ENCODE assay signal across 29 cellular contexts in genomic region chr19:36847968-36848367, GRCh38. TPM values are rescaled to one million over a fixed set of nuclear protein-coding genes. Genes with fewer than 3 reads are reported as not detected.
A peak's percentile ranks its signal among the peaks of the same experiment; 100 is the strongest.
DNase-seq lines count a peak whose midpoint lies in the region; ATAC-seq, FAIRE-seq and TF ChIP-seq lines count a peak whose summit lies in the region.
"Had no signal": no experiment of that assay in that cellular context is flagged by ENCODE, and none has a peak within 500 bp of the region (broad histone marks: within the 10 kb centered on the region; RNA-seq: fewer than 3 reads in every experiment).

No MANE protein-coding gene starts in this region.

- H3K36me3 Mint-ChIP-seq in T-helper 1 cell treated with Interleukin-12 subunit alpha and Interleukin-12 subunit beta and Interleukin-4 antibody, amounts not matched to agents 30 μg/mL and 1 μg/mL, for 36 hours (ENCODE audit: low read depth), result peaks cover 30% of the 10 kb centered on the region
- H3K36me3 Mint-ChIP-seq in CD8-positive, alpha-beta memory T cell, result peaks cover 9 to 28% (median 21%) of the 10 kb centered on the region in 3 donors
- H3K36me3 Mint-ChIP-seq in progenitor cell of endocrine pancreas (ENCODE audit: insufficient read depth), result peaks cover 23% of the 10 kb centered on the region

- H3K4me3 ChIP-seq in CD8-positive, alpha-beta memory T cell (ENCODE audit: low read length), result no peak overlapping the region
- H3K4me3 ChIP-seq in GM12878 (no peak overlapping the region), stomach (no peak overlapping the region)
- H3K4me3 ChIP-seq: GM23248, testis had no signal

- peaks cover 4% of the 10 kb centered on the region for H3K4me1 Mint-ChIP-seq in T-helper 1 cell treated with Interleukin-12 subunit alpha and Interleukin-12 subunit beta and Interleukin-4 antibody, amounts not matched to agents 30 μg/mL and 1 μg/mL, for 36 hours (ENCODE audit: low read depth)
- H3K4me1 Mint-ChIP-seq in CD8-positive, alpha-beta memory T cell, result peaks cover 13 to 20% (median 15%) of the 10 kb centered on the region in 3 donors
- peaks cover 2% of the 10 kb centered on the region for H3K4me1 Mint-ChIP-seq in progenitor cell of endocrine pancreas (ENCODE audit: low read depth)

- WGBS in GM12878 (ENCODE audit: insufficient coverage, insufficient replicate concordance, low lambda C conversion rate, missing lambda C conversion rate), result 0% methylated on average over 1 of the region's 1 CpG
- 67 to 83% (median 81%) methylated on average over 1 of the region's 1 CpG for WGBS in stomach, 5 donors

- RAD21 ChIA-PET in GM12878 (lab: Charles Lee; ENCODE audit: unreplicated experiment), result no interaction called here

- BruUV-seq in GM12878 (replicated peaks; lab: Mats Ljungman, UMichigan), result no TSS peak

- peaks cover 5% of the 10 kb centered on the region for H3K79me2 ChIP-seq in GM12878 (ENCODE audit: control insufficient read depth, insufficient read depth, low read length)

- no peak for ATAC-seq in GM12878

- no peak overlapping the region for H2AFZ ChIP-seq in GM12878 (ENCODE audit: control insufficient read depth, low read depth, low read length)
- H2AFZ ChIP-seq: GM23248 had no signal

- in situ Hi-C loops in GM12878 (cut with MboI), result no loop called here

- no peak for TF ChIP-seq RAD21 in GM12878 (IDR thresholded peaks at IDR 0.05; ENCODE audit: insufficient read depth, low read depth, low read length)

- H3K4me3 Mint-ChIP-seq in T-helper 1 cell treated with Interleukin-12 subunit alpha and Interleukin-12 subunit beta and Interleukin-4 antibody, amounts not matched to agents 30 μg/mL and 1 μg/mL, for 36 hours, result no peak overlapping the region
- H3K4me3 Mint-ChIP-seq in CD8-positive, alpha-beta memory T cell, result peak overlapping the region in 4 of 7 donors; percentile 74 to 84 (median 80)
- H3K4me3 Mint-ChIP-seq in progenitor cell of endocrine pancreas (ENCODE audit: low read depth), result peak overlapping the region; percentile 73
- H3K4me3 Mint-ChIP-seq: endodermal cell had no signal

- no peaks in the 10 kb centered on the region for H3K36me3 ChIP-seq in CD8-positive, alpha-beta memory T cell (ENCODE audit: insufficient read depth, low read length)
- no peaks in the 10 kb centered on the region for H3K36me3 ChIP-seq in GM12878 (ENCODE audit: control insufficient read depth in 2 of 2, insufficient read depth in 2 of 2, low read length in 1 of 2)
- peaks cover 9 to 36% (median 24%) of the 10 kb centered on the region in 4 donors for H3K36me3 ChIP-seq in stomach
- H3K36me3 ChIP-seq: WERI-Rb-1 had no signal

- intact Hi-C loops in GM12878 (cut with micrococcal nuclease; ENCODE audit: unreplicated experiment) (loop anchor here (2.0 kb wide), 1 partner anchor 75 kb away; the partner anchor contains the start of gene ZNF850), stomach (cut with DNase I; ENCODE audit: low total_unique reads) (loop anchor here (10.0 kb wide), 1 partner anchor 477 kb away; no protein-coding TSS in a partner anchor)

- no peak for FAIRE-seq in GM12878 (lab: Jason Lieb, UNC)
- FAIRE-seq: GM18507, small intestine had no signal

- no peak overlapping the region for H3K4me2 ChIP-seq in GM12878 (ENCODE audit: control insufficient read depth, insufficient read depth)

- H3K9me3 ChIP-seq in CD8-positive, alpha-beta memory T cell (ENCODE audit: low read length), result no peaks in the 10 kb centered on the region
- H3K9me3 ChIP-seq in GM12878 (replicated peaks; ENCODE audit: control insufficient read depth, insufficient read depth, low read length) (peaks cover 7% of the 10 kb centered on the region; the same call in 2 of the 3 replicates), stomach (peaks cover 0 to 28% (median 10%) of the 10 kb centered on the region in 4 donors)
- H3K9me3 ChIP-seq: testis had no signal

- H3K27ac Mint-ChIP-seq in T-helper 1 cell treated with Interleukin-12 subunit alpha and Interleukin-12 subunit beta and Interleukin-4 antibody, amounts not matched to agents 30 μg/mL and 1 μg/mL, for 36 hours, result peak overlapping the region; percentile 87
- H3K27ac Mint-ChIP-seq in CD8-positive, alpha-beta memory T cell, result peak overlapping the region in 5 of 8 donors; percentile 70 to 95 (median 95)
- H3K27ac Mint-ChIP-seq in progenitor cell of endocrine pancreas, result no peak overlapping the region
- H3K27ac Mint-ChIP-seq: endodermal cell had no signal

- H3K27me3 ChIP-seq in CD8-positive, alpha-beta memory T cell (ENCODE audit: insufficient read depth, low read length, poor library complexity, severe bottlenecking), result no peaks in the 10 kb centered on the region
- H3K27me3 ChIP-seq in GM12878 (replicated peaks in 1 of 2; ENCODE audit: control insufficient read depth in 2 of 2, insufficient read depth in 2 of 2, low read length in 1 of 2) (no peaks in the 10 kb centered on the region), stomach (no peaks in the 10 kb centered on the region)
- H3K27me3 ChIP-seq: testis had no signal

- CTCF ChIA-PET in CD8-positive, alpha-beta memory T cell (lab: Charles Lee), result no interaction called here
- CTCF ChIA-PET in GM12878 (lab: Yijun Ruan, JAX), result no interaction called here

- TF ChIP-seq EP300 in GM12878 (IDR thresholded peaks at IDR 0.05; ENCODE audit: borderline replicate concordance in 1 of 2, control insufficient read depth in 1 of 2, low read depth in 2 of 2, low read length in 2 of 2), result peak in 1 of 2 experiments; percentile 24; a peak in 1 of 4 replicates
- TF ChIP-seq EP300 in stomach (IDR thresholded peaks at IDR 0.05), result no peak

- peaks cover 24% of the 10 kb centered on the region for H3K9me3 Mint-ChIP-seq in T-helper 1 cell treated with Interleukin-12 subunit alpha and Interleukin-12 subunit beta and Interleukin-4 antibody, amounts not matched to agents 30 μg/mL and 1 μg/mL, for 36 hours
- peaks cover 0 to 4% (median 2%) of the 10 kb centered on the region in 5 donors for H3K9me3 Mint-ChIP-seq in CD8-positive, alpha-beta memory T cell
- peaks cover 3% of the 10 kb centered on the region for H3K9me3 Mint-ChIP-seq in progenitor cell of endocrine pancreas (ENCODE audit: low read depth)

- H3K4me1 ChIP-seq in CD8-positive, alpha-beta memory T cell (ENCODE audit: insufficient read depth, low read length), result peaks cover 18% of the 10 kb centered on the region
- H3K4me1 ChIP-seq in GM12878 (ENCODE audit: control insufficient read depth, insufficient read depth, low read length) (peaks cover 4% of the 10 kb centered on the region; the same call in 1 of the 2 replicates), stomach (peaks cover 12 to 36% (median 21%) of the 10 kb centered on the region in 4 donors)

- DNase-seq in T-helper 1 cell, result no peak
- no peak for DNase-seq in CD8-positive, alpha-beta memory T cell
- DNase-seq in GM12878 (ENCODE audit: low read depth, low spot score), result peak; percentile 30
- no peak for DNase-seq in progenitor cell of endocrine pancreas (ENCODE audit: low spot score, unreplicated experiment)
- DNase-seq in stomach, result no peak
- DNase-seq in NCI-H524 (lab: John Stamatoyannopoulos, UW), result no peak
- DNase-seq in SW480 (ENCODE audit: low spot score), result no peak
- DNase-seq: activated CD4-positive, alpha-beta T cell treated with anti-CD3 and anti-CD28 coated beads, Interleukin-2, amount 50 U/mL, for 4 hours; amygdala; cortex of kidney; DMS153; endodermal cell; GM23248; IMR-90; islet precursor cell; mammary epithelial cell; NCI-H1105; NCI-H2029; NCI-H226; NCI-H748 treated with DMSO at 0.1 percent for 48 hours; RPMI8226; small intestine; stimulated activated CD4-positive, alpha-beta T cell treated with anti-CD3 and anti-CD28 coated beads, Interleukin-1b, Interleukin-23, amount 100 ng/mL, for 48 hours; T-helper 9 cell; testis; WERI-Rb-1 had no signal

- TF ChIP-seq CTCF in GM12878 (IDR thresholded peaks at IDR 0.05 in 2 of 3, conservative IDR thresholded peaks at IDR 0.05 in 1 of 3; ENCODE audit: control insufficient read depth in 2 of 3, extremely low read depth in 1 of 3, insufficient read depth in 1 of 3, low read depth in 3 of 3, low read length in 3 of 3) (no peak), progenitor cell of endocrine pancreas (IDR thresholded peaks at IDR 0.05; ENCODE audit: unreplicated experiment) (no peak), stomach (IDR thresholded peaks at IDR 0.05) (no peak)

- no peaks in the 10 kb centered on the region for H3K27me3 Mint-ChIP-seq in T-helper 1 cell treated with Interleukin-12 subunit alpha and Interleukin-12 subunit beta and Interleukin-4 antibody, amounts not matched to agents 30 μg/mL and 1 μg/mL, for 36 hours (ENCODE audit: low read depth)
- H3K27me3 Mint-ChIP-seq in CD8-positive, alpha-beta memory T cell, result no peaks in the 10 kb centered on the region
- H3K27me3 Mint-ChIP-seq in progenitor cell of endocrine pancreas, result no peaks in the 10 kb centered on the region

- SMC1A ChIA-PET in GM12878 (lab: Charles Lee; ENCODE audit: uncharacterized antibody, unreplicated experiment), result interaction anchor here (3.5 kb wide), 1 partner anchor 10 kb away, joined by 37 read pairs; the partner anchor contains the start of gene ZNF790

- H3K27ac ChIP-seq in CD8-positive, alpha-beta memory T cell (ENCODE audit: low read depth, low read length), result no peak overlapping the region
- H3K27ac ChIP-seq in GM12878 (ENCODE audit: control insufficient read depth, insufficient read depth) (no peak overlapping the region), stomach (no peak overlapping the region)
- H3K27ac ChIP-seq: 22Rv1, WERI-Rb-1 had no signal

- H4K20me1 ChIP-seq in GM12878 (ENCODE audit: control insufficient read depth, insufficient read depth), result no peaks in the 10 kb centered on the region

- H3K9ac ChIP-seq in GM12878 (ENCODE audit: control insufficient read depth, insufficient read depth, low read length), result no peak overlapping the region
- H3K9ac ChIP-seq: GM23248 had no signal

- TF ChIP-seq POLR2A in GM12878 (IDR thresholded peaks at IDR 0.05; ENCODE audit: low read depth, low read length) (no peak), stomach (IDR thresholded peaks at IDR 0.05) (no peak)

- POLR2A ChIA-PET in CD8-positive, alpha-beta memory T cell (lab: Charles Lee), result no interaction called here
- POLR2A ChIA-PET in GM12878 (lab: Charles Lee), result interaction anchor here (3.1 kb wide), 1 partner anchor 9 kb away, joined by 37 read pairs; the partner anchor contains the start of gene ZNF790

RNA-seq across cellular contexts. Expression of gene ZNF345, which starts 2.7 kb away (rescaled TPM):
- 1 to 10 TPM; 3.9 to 4.9 TPM for total RNA-seq in CD8-positive, alpha-beta memory T cell
- 5.2 TPM for polyA plus RNA-seq in CD8-positive, alpha-beta memory T cell
- 15.4 and 19.1 TPM in 2 replicates for total RNA-seq in GM12878 (2013; cell fraction: nucleolus; rRNA removed)
- total RNA-seq in GM12878 (2014; rRNA removed) (1.3 and 1.9 TPM in 2 replicates), GM12878 (2014; rRNA removed; fragmentation: Illumina TruSeq; extraction: Trizol) (1.8 and 1.9 TPM in 2 replicates), GM12878 (2021) (1.5 and 1.8 TPM in 2 replicates), progenitor cell of endocrine pancreas (14.7 and 17.8 TPM in 2 replicates), stomach (10 to 100 TPM in 2 of 5 donors, 1 to 10 TPM in 3; 4.9 to 24.1 (median 9.9) TPM)
- 1.3 TPM for polyA plus RNA-seq in GM12878 (2011; ENCODE audit: low read depth)
- polyA plus RNA-seq in GM12878 (2011; rRNA removed) (2.3 and 3.3 TPM in 2 replicates), GM12878 (2014; fragmentation: Illumina TruSeq; extraction: Trizol) (2.4 and 2.6 TPM in 2 replicates), GM12878 (2014; fragmentation: Nextera tagmentation; extraction: Ambion mirVana) (1 to 10 TPM; 1.3 to 1.5 TPM), GM12878 (2014; rRNA removed) (1.7 and 2.3 TPM in 2 replicates), GM12878 (2016; fragmentation: Nextera tagmentation; extraction: Ambion mirVana) (1 to 10 TPM; 2.1 to 3.0 TPM), stomach (1 to 10 TPM; 1.6 to 3.7 (median 3.4) TPM)
- polyA plus RNA-seq in GM12878 (2011; cell fraction: cytosol; rRNA removed), result 0.74 and 1.2 TPM in 2 replicates
- polyA plus RNA-seq in GM12878 (2011; cell fraction: nucleus; rRNA removed), result 2.0 and 2.1 TPM in 2 replicates
- polyA plus RNA-seq in GM12878 (2012), result 2.7 and 2.9 TPM in 2 replicates
- 1.8 and 2.1 TPM in 2 replicates for polyA minus RNA-seq in GM12878 (2011; rRNA and poly(A)+ RNA removed)
- not detected in 2 replicates for polyA minus RNA-seq in GM12878 (2011; cell fraction: cytosol; rRNA and poly(A)+ RNA removed)
- 0.97 and 2.1 TPM in 2 replicates for polyA minus RNA-seq in GM12878 (2011; cell fraction: nucleus; rRNA and poly(A)+ RNA removed)

RNA-seq across cellular contexts. Expression of gene ZNF790, which starts 9.8 kb away (rescaled TPM):
- 1 to 10 TPM; 6.4 to 7.0 TPM for total RNA-seq in CD8-positive, alpha-beta memory T cell
- polyA plus RNA-seq in CD8-positive, alpha-beta memory T cell, result 6.8 TPM
- 19.7 and 23.4 TPM in 2 replicates for total RNA-seq in GM12878 (2013; cell fraction: nucleolus; rRNA removed)
- total RNA-seq in GM12878 (2014; rRNA removed) (3.1 and 3.2 TPM in 2 replicates), GM12878 (2014; rRNA removed; fragmentation: Illumina TruSeq; extraction: Trizol) (5.2 and 5.3 TPM in 2 replicates), GM12878 (2021) (2.5 and 2.9 TPM in 2 replicates), progenitor cell of endocrine pancreas (12.1 and 13.7 TPM in 2 replicates), stomach (10 to 100 TPM in 1 of 5 donors, 1 to 10 TPM in 3, not detected in 1; 1.2 to 13.6 (median 8.2) TPM)
- polyA plus RNA-seq in GM12878 (2011; ENCODE audit: low read depth), result 2.7 TPM
- polyA plus RNA-seq in GM12878 (2011; rRNA removed) (0.87 and 1.7 TPM in 2 replicates), GM12878 (2014; fragmentation: Illumina TruSeq; extraction: Trizol) (2.7 and 3.7 TPM in 2 replicates), GM12878 (2014; fragmentation: Nextera tagmentation; extraction: Ambion mirVana) (1 to 10 TPM; 1.6 to 2.5 TPM), GM12878 (2014; rRNA removed) (1.6 and 2.1 TPM in 2 replicates), GM12878 (2016; fragmentation: Nextera tagmentation; extraction: Ambion mirVana) (1 to 10 TPM; 3.2 to 4.2 TPM), stomach (1 to 10 TPM; 2.3 to 2.7 (median 2.6) TPM)
- 0.72 and 1.3 TPM in 2 replicates for polyA plus RNA-seq in GM12878 (2011; cell fraction: cytosol; rRNA removed)
- 0.51 and 0.91 TPM in 2 replicates for polyA plus RNA-seq in GM12878 (2011; cell fraction: nucleus; rRNA removed)
- polyA plus RNA-seq in GM12878 (2012), result 2.3 and 3.6 TPM in 2 replicates
- 1.6 and 2.2 TPM in 2 replicates for polyA minus RNA-seq in GM12878 (2011; rRNA and poly(A)+ RNA removed)
- 0.31 and 0.53 TPM in 2 replicates for polyA minus RNA-seq in GM12878 (2011; cell fraction: cytosol; rRNA and poly(A)+ RNA removed)
- polyA minus RNA-seq in GM12878 (2011; cell fraction: nucleus; rRNA and poly(A)+ RNA removed), result 0.67 and 0.85 TPM in 2 replicates
